In genomic region chr7:151454306-151454705, GRCh38 we compare ENCODE assay signal across 28 cellular contexts. TPM values are rescaled to one million over a fixed set of nuclear protein-coding genes. Genes with fewer than 3 reads are reported as not detected.
DNase-seq lines count a peak whose midpoint lies in the region; ATAC-seq and TF ChIP-seq lines count a peak whose summit lies in the region.
"Had no signal": no experiment of that assay in that cellular context is flagged by ENCODE, and none has a peak within 500 bp of the region (broad histone marks: within the 10 kb centered on the region; RNA-seq: fewer than 3 reads in every experiment).

No MANE protein-coding gene starts in this region.

- H3K9me3 ChIP-seq in ectodermal cell (ENCODE audit: control insufficient read depth, low read length): no peaks in the 10 kb centered on the region
- H3K9me3 ChIP-seq in spleen: no peaks in the 10 kb centered on the region
- H3K9me3 ChIP-seq: psoas muscle, tibial nerve had no signal

- no peak for ATAC-seq in stimulated activated naive B cell treated with anti-CD40 and anti-IgM and Interleukin-4, amounts not matched to agents 10 μg/mL and 1 μg/mL and 100 μg/mL, for 72 hours (replicated peaks)
- no peak for ATAC-seq in GM18909 (IDR thresholded peaks at IDR 0.05; ENCODE audit: poor library complexity, unreplicated experiment)
- no peak for ATAC-seq in HG03442 (IDR thresholded peaks at IDR 0.05; ENCODE audit: unreplicated experiment)
- ATAC-seq: activated CD4-positive, CD25-positive, alpha-beta regulatory T cell treated with anti-CD3 and anti-CD28 coated beads, Interleukin-2, amount 50 U/mL, for 24 hours; activated CD8-positive, alpha-beta T cell treated with anti-CD3 and anti-CD28 coated beads for 36 hours; psoas muscle had no signal

- TF ChIP-seq POLR2A in spleen (IDR thresholded peaks at IDR 0.05): no peak

- H3K36me3 Mint-ChIP-seq in stimulated activated naive B cell treated with anti-CD40 and anti-IgM and Interleukin-4, amounts not matched to agents 10 μg/mL and 1 μg/mL and 100 μg/mL, for 72 hours: no peaks in the 10 kb centered on the region
- H3K36me3 Mint-ChIP-seq: activated naive CD8-positive, alpha-beta T cell had no signal

- H3K27me3 Mint-ChIP-seq in stimulated activated naive B cell treated with anti-CD40 and anti-IgM and Interleukin-4, amounts not matched to agents 10 μg/mL and 1 μg/mL and 100 μg/mL, for 72 hours: peaks cover 5 to 31% of the 10 kb centered on the region in 2 donors

- H3K4me3 Mint-ChIP-seq in stimulated activated naive B cell treated with anti-CD40 and anti-IgM and Interleukin-4, amounts not matched to agents 10 μg/mL and 1 μg/mL and 100 μg/mL, for 72 hours: no peak overlapping the region
- H3K4me3 Mint-ChIP-seq: activated CD8-positive, alpha-beta T cell treated with anti-CD3 and anti-CD28 coated beads for 36 hours; activated naive CD8-positive, alpha-beta T cell had no signal

- DNase-seq in ELF-1 (ENCODE audit: low read depth, low spot score): peak; percentile 77
- DNase-seq in left kidney (ENCODE audit: low read depth, low spot score): peak; percentile 82
- peak; percentile 53 for DNase-seq in spleen
- DNase-seq in stimulated activated naive B cell treated with anti-CD40 and anti-IgM and Interleukin-4, amounts not matched to agents 10 μg/mL and 1 μg/mL and 100 μg/mL, for 72 hours: no peak
- DNase-seq: activated CD8-positive, alpha-beta T cell treated with anti-CD3 and anti-CD28 coated beads for 36 hours; Calu3; DND-41; foreskin fibroblast; kidney; mammary epithelial cell; NCI-H1436; NCI-H446; NCI-H82; psoas muscle; RPMI8226 had no signal

- H3K4me3 ChIP-seq in ectodermal cell (ENCODE audit: insufficient read depth, low read depth, low read length) (no peak overlapping the region), spleen (no peak overlapping the region)
- H3K4me3 ChIP-seq: psoas muscle, skin epidermis, tibial nerve had no signal

- no peak for TF ChIP-seq CTCF in spleen (IDR thresholded peaks at IDR 0.05 in 8 of 11, conservative IDR thresholded peaks at IDR 0.05 in 3 of 11)

- no peak overlapping the region for H3K27ac Mint-ChIP-seq in stimulated activated naive B cell treated with anti-CD40 and anti-IgM and Interleukin-4, amounts not matched to agents 10 μg/mL and 1 μg/mL and 100 μg/mL, for 72 hours
- H3K27ac Mint-ChIP-seq: activated CD8-positive, alpha-beta T cell treated with anti-CD3 and anti-CD28 coated beads for 36 hours; activated naive CD8-positive, alpha-beta T cell; activated T-helper 2 cell treated with anti-CD3 and anti-CD28 coated beads, Interferon-gamma antibody, Interleukin-2, Interleukin-4, amounts not matched to agents 10 μg/mL and 5 μg/mL and 100 μg/mL, durations not matched to agents 14 hours and 24 hours and 36 hours had no signal

- WGBS in ectodermal cell, 2 experiments: 89 to 91% methylated on average over 14 of the region's 14 CpGs
- WGBS in spleen, 5 donors: 91 to 95% (median 94%) methylated on average over 14 of the region's 14 CpGs

- intact Hi-C loops in spleen (cut with DNase I; ENCODE audit: low total_unique reads): no loop called here

- H3K9me3 Mint-ChIP-seq in stimulated activated naive B cell treated with anti-CD40 and anti-IgM and Interleukin-4, amounts not matched to agents 10 μg/mL and 1 μg/mL and 100 μg/mL, for 72 hours: peaks cover 0 to 1% of the 10 kb centered on the region in 2 donors
- H3K9me3 Mint-ChIP-seq: activated CD8-positive, alpha-beta T cell treated with anti-CD3 and anti-CD28 coated beads for 36 hours; activated T-helper 2 cell treated with anti-CD3 and anti-CD28 coated beads, Interferon-gamma antibody, Interleukin-2, Interleukin-4, amounts not matched to agents 10 μg/mL and 5 μg/mL and 100 μg/mL, durations not matched to agents 14 hours and 24 hours and 36 hours had no signal

- H3K4me1 Mint-ChIP-seq in stimulated activated naive B cell treated with anti-CD40 and anti-IgM and Interleukin-4, amounts not matched to agents 10 μg/mL and 1 μg/mL and 100 μg/mL, for 72 hours: peaks cover 0 to 5% of the 10 kb centered on the region in 2 donors

- H3K27ac ChIP-seq in ectodermal cell (ENCODE audit: insufficient read depth, low read depth, low read length, poor library complexity, severe bottlenecking) (peak overlapping the region; percentile 26), spleen (no peak overlapping the region)
- H3K27ac ChIP-seq: C4-2B, KMS-11, psoas muscle, skin epidermis, tibial nerve had no signal

- H3K4me1 ChIP-seq in ectodermal cell (ENCODE audit: control insufficient read depth, insufficient read depth, low read length): peaks cover 9% of the 10 kb centered on the region
- H3K4me1 ChIP-seq in spleen: peaks cover 0 to 4% (median under 1%) of the 10 kb centered on the region in 6 donors

- no peaks in the 10 kb centered on the region for H3K36me3 ChIP-seq in ectodermal cell (ENCODE audit: control insufficient read depth, insufficient read depth, low read length)
- H3K36me3 ChIP-seq in spleen: no peaks in the 10 kb centered on the region
- H3K36me3 ChIP-seq: tibial nerve had no signal

- H3K27me3 ChIP-seq in ectodermal cell (ENCODE audit: control insufficient read depth, insufficient read depth, low read length, poor library complexity, severe bottlenecking) (no peaks in the 10 kb centered on the region), spleen (replicated peaks in 1 of 7) (peaks cover 0 to 5% (median 0%) of the 10 kb centered on the region in 7 donors)
- H3K27me3 ChIP-seq: tibial nerve had no signal

RNA-seq across cellular contexts. Expression of gene CRYGN, which starts 14.4 kb away (rescaled TPM):
- not detected for polyA plus RNA-seq in ectodermal cell (2013, experiment 1 of 4)
- 0.30 TPM for polyA plus RNA-seq in ectodermal cell (2013, experiment 2 of 4)
- 0.32 TPM for polyA plus RNA-seq in ectodermal cell (2013, experiment 3 of 4)
- 0.61 TPM for polyA plus RNA-seq in ectodermal cell (2013, experiment 4 of 4)
- 1 to 10 TPM in 3 of 7 donors, under 1 TPM in 3, not detected in 1; 0.17 to 2.5 (median 0.92) TPM for total RNA-seq in spleen
- under 1 TPM; 0.27 to 0.72 (median 0.32) TPM for polyA plus RNA-seq in spleen
- total RNA-seq: activated T-helper 2 cell treated with anti-CD3 and anti-CD28 coated beads, Interferon-gamma antibody, Interleukin-2, Interleukin-4, amounts not matched to agents 10 μg/mL and 5 μg/mL and 100 μg/mL, durations not matched to agents 14 hours and 24 hours and 36 hours; Calu3; mammary epithelial cell; SK-MEL-5; T-helper 1 cell treated with Interleukin-12 subunit alpha and Interleukin-12 subunit beta and Interleukin-4 antibody, amounts not matched to agents 30 ng/mL and 1 ng/mL, for 36 hours had no signal
- polyA plus RNA-seq: AG04450, mammary epithelial cell had no signal

RNA-seq across cellular contexts. Expression of gene WDR86, which starts 44.5 kb away (rescaled TPM):
- polyA plus RNA-seq in ectodermal cell (2013, experiment 1 of 4): 7.3 TPM
- polyA plus RNA-seq in ectodermal cell (2013, experiment 2 of 4): 13.3 TPM
- polyA plus RNA-seq in ectodermal cell (2013, experiment 3 of 4): 12.1 TPM
- 12.3 TPM for polyA plus RNA-seq in ectodermal cell (2013, experiment 4 of 4)
- total RNA-seq in spleen: 10 to 100 TPM; 15.4 to 71.9 (median 58.1) TPM
- polyA plus RNA-seq in spleen: 10 to 100 TPM in 1 of 3 donors, 1 to 10 TPM in 2; 2.8 to 29.5 (median 8.6) TPM
- total RNA-seq: activated T-helper 2 cell treated with anti-CD3 and anti-CD28 coated beads, Interferon-gamma antibody, Interleukin-2, Interleukin-4, amounts not matched to agents 10 μg/mL and 5 μg/mL and 100 μg/mL, durations not matched to agents 14 hours and 24 hours and 36 hours; Calu3; SK-MEL-5; T-helper 1 cell treated with Interleukin-12 subunit alpha and Interleukin-12 subunit beta and Interleukin-4 antibody, amounts not matched to agents 30 ng/mL and 1 ng/mL, for 36 hours had no signal
- polyA plus RNA-seq: mammary epithelial cell had no signal
